In genomic region chr18:61272793-61273192, GRCh38 we compare ENCODE assay signal across 29 cellular contexts.
"Had no signal": no experiment of that assay in that cellular context is flagged by ENCODE, and none has a peak within 500 bp of the region (broad histone marks: within the 10 kb centered on the region; RNA-seq: fewer than 3 reads in every experiment).

No MANE protein-coding gene starts in this region.

- H3K9me3 Mint-ChIP-seq: stimulated activated memory B cell treated with anti-CD40 and anti-IgM and Interleukin-4, amounts not matched to agents 10 μg/mL and 1 μg/mL and 100 μg/mL, for 72 hours; type B pancreatic cell had no signal

- H3K36me3 Mint-ChIP-seq: stimulated activated effector memory CD8-positive, alpha-beta T cell treated with anti-CD3 and anti-CD28 coated beads, Interleukin-12 subunit alpha, Interleukin-12 subunit beta, amount 100 ng/mL, for 72 hours; stimulated activated memory B cell treated with anti-CD40 and anti-IgM and Interleukin-4, amounts not matched to agents 10 μg/mL and 1 μg/mL and 100 μg/mL, for 72 hours; stimulated activated naive B cell treated with anti-CD40 and anti-IgM and Interleukin-4, amounts not matched to agents 10 μg/mL and 1 μg/mL and 100 μg/mL, for 72 hours; type B pancreatic cell had no signal

- H3K9me3 ChIP-seq: suprapubic skin, testis, thoracic aorta, thyroid gland, tibial nerve, transverse colon, upper lobe of left lung, upper lobe of right lung, uterus, vagina had no signal

- H3K36me3 ChIP-seq: stomach, suprapubic skin, thoracic aorta, thyroid gland, tibial artery, tibial nerve, transverse colon, upper lobe of left lung, upper lobe of right lung, uterus, vagina had no signal

- H3K4me1 ChIP-seq: stomach, suprapubic skin, testis, thyroid gland, tibial artery, tibial nerve, transverse colon, upper lobe of left lung, upper lobe of right lung, uterus, vagina had no signal

- FAIRE-seq: urothelium cell line had no signal

- H3K4me1 Mint-ChIP-seq: stimulated activated effector memory CD8-positive, alpha-beta T cell treated with anti-CD3 and anti-CD28 coated beads, Interleukin-12 subunit alpha, Interleukin-12 subunit beta, amount 100 ng/mL, for 72 hours; stimulated activated memory B cell treated with anti-CD40 and anti-IgM and Interleukin-4, amounts not matched to agents 10 μg/mL and 1 μg/mL and 100 μg/mL, for 72 hours; stimulated activated naive B cell treated with anti-CD40 and anti-IgM and Interleukin-4, amounts not matched to agents 10 μg/mL and 1 μg/mL and 100 μg/mL, for 72 hours; stimulated activated naive CD8-positive, alpha-beta T cell treated with anti-CD3 and anti-CD28 coated beads, Interleukin-15, amount 100 ng/mL, for 72 hours had no signal

- H3K27ac ChIP-seq: stomach, suprapubic skin, testis, thoracic aorta, thyroid gland, tibial artery, tibial nerve, transverse colon, upper lobe of left lung, upper lobe of right lung, uterus, vagina had no signal

- H3K4me3 Mint-ChIP-seq: stimulated activated effector memory CD8-positive, alpha-beta T cell treated with anti-CD3 and anti-CD28 coated beads, Interleukin-12 subunit alpha, Interleukin-12 subunit beta, amount 100 ng/mL, for 72 hours; stimulated activated memory B cell treated with anti-CD40 and anti-IgM and Interleukin-4, amounts not matched to agents 10 μg/mL and 1 μg/mL and 100 μg/mL, for 72 hours; stimulated activated naive B cell treated with anti-CD40 and anti-IgM and Interleukin-4, amounts not matched to agents 10 μg/mL and 1 μg/mL and 100 μg/mL, for 72 hours; stimulated activated naive CD8-positive, alpha-beta T cell treated with anti-CD3 and anti-CD28 coated beads, Interleukin-15, amount 100 ng/mL, for 72 hours; stimulated activated naive CD8-positive, alpha-beta T cell treated with anti-CD3 and anti-CD28 coated beads, Interleukin-15, Interleukin-2, amounts not matched to agents 100 ng/mL and 50 ng/mL, for 24 hours; type B pancreatic cell had no signal

- H3K27me3 Mint-ChIP-seq: stimulated activated memory B cell treated with anti-CD40 and anti-IgM and Interleukin-4, amounts not matched to agents 10 μg/mL and 1 μg/mL and 100 μg/mL, for 72 hours; stimulated activated naive B cell treated with anti-CD40 and anti-IgM and Interleukin-4, amounts not matched to agents 10 μg/mL and 1 μg/mL and 100 μg/mL, for 72 hours; stimulated activated naive CD8-positive, alpha-beta T cell treated with anti-CD3 and anti-CD28 coated beads, Interleukin-15, amount 100 ng/mL, for 72 hours; stimulated activated naive CD8-positive, alpha-beta T cell treated with anti-CD3 and anti-CD28 coated beads, Interleukin-15, Interleukin-2, amounts not matched to agents 100 ng/mL and 50 ng/mL, for 24 hours; type B pancreatic cell had no signal

- H3K27me3 ChIP-seq: stomach, suprapubic skin, testis, thyroid gland, tibial artery, tibial nerve, transverse colon, upper lobe of left lung, upper lobe of right lung, uterus, vagina had no signal

- ATAC-seq: stimulated activated effector memory CD8-positive, alpha-beta T cell treated with anti-CD3 and anti-CD28 coated beads, Interleukin-12 subunit alpha, Interleukin-12 subunit beta, amount 100 ng/mL, for 72 hours; stimulated activated memory B cell treated with anti-CD40 and anti-IgM and Interleukin-4, amounts not matched to agents 10 μg/mL and 1 μg/mL and 100 μg/mL, for 72 hours; stimulated activated naive B cell treated with anti-CD40 and anti-IgM and Interleukin-4, amounts not matched to agents 10 μg/mL and 1 μg/mL and 100 μg/mL, for 72 hours; stimulated activated naive CD8-positive, alpha-beta T cell treated with anti-CD3 and anti-CD28 coated beads, Interleukin-15, amount 100 ng/mL, for 72 hours; stimulated activated naive CD8-positive, alpha-beta T cell treated with anti-CD3 and anti-CD28 coated beads, Interleukin-15, Interleukin-2, amounts not matched to agents 100 U/mL and 50 U/mL, for 24 hours; upper lobe of right lung had no signal

- H3K27ac Mint-ChIP-seq: stimulated activated effector memory CD8-positive, alpha-beta T cell treated with anti-CD3 and anti-CD28 coated beads, Interleukin-12 subunit alpha, Interleukin-12 subunit beta, amount 100 ng/mL, for 72 hours; stimulated activated memory B cell treated with anti-CD40 and anti-IgM and Interleukin-4, amounts not matched to agents 10 μg/mL and 1 μg/mL and 100 μg/mL, for 72 hours; stimulated activated naive B cell treated with anti-CD40 and anti-IgM and Interleukin-4, amounts not matched to agents 10 μg/mL and 1 μg/mL and 100 μg/mL, for 72 hours; stimulated activated naive CD8-positive, alpha-beta T cell treated with anti-CD3 and anti-CD28 coated beads, Interleukin-15, amount 100 ng/mL, for 72 hours; stimulated activated naive CD8-positive, alpha-beta T cell treated with anti-CD3 and anti-CD28 coated beads, Interleukin-15, Interleukin-2, amounts not matched to agents 100 ng/mL and 50 ng/mL, for 24 hours; type B pancreatic cell had no signal

- DNase-seq: stimulated activated CD4-positive, alpha-beta T cell treated with anti-CD3 and anti-CD28 coated beads, Interleukin-2, amount 100 ng/mL, for 48 hours; stimulated activated CD4-positive, alpha-beta T cell treated with anti-CD3 and anti-CD28 coated beads, Interleukin-4, amount 100 ng/mL, for 1 hour; stimulated activated CD4-positive, alpha-beta T cell treated with anti-CD3 and anti-CD28 coated beads, Interleukin-4, amount 100 ng/mL, for 24 hours; stimulated activated CD4-positive, alpha-beta T cell treated with anti-CD3 and anti-CD28 coated beads, Interleukin-4, amount 100 ng/mL, for 4 hours; stimulated activated CD8-positive, alpha-beta memory T cell treated with anti-CD3 and anti-CD28 coated beads, Interleukin-4, amount 100 ng/mL, for 48 hours; stimulated activated naive B cell treated with anti-CD40 and anti-IgM and Interleukin-4, amounts not matched to agents 10 μg/mL and 1 μg/mL and 100 μg/mL, for 72 hours; stimulated activated naive CD4-positive, alpha-beta T cell; stimulated activated naive CD4-positive, alpha-beta T cell treated with Interleukin-2 at 50 U/mL for 16 hours; stimulated activated naive CD8-positive, alpha-beta T cell treated with anti-CD3 and anti-CD28 coated beads, Interleukin-15, amount 100 ng/mL, for 72 hours; stimulated activated naive CD8-positive, alpha-beta T cell treated with anti-CD3 and anti-CD28 coated beads, Interleukin-15, Interleukin-2, amounts not matched to agents 100 U/mL and 50 U/mL, for 24 hours; stomach; substantia nigra; testis; thyroid gland; tibial artery; transverse colon; trophoblast cell; upper lobe of left lung; upper lobe of right lung; uterus had no signal

- H3K4me3 ChIP-seq: stomach, suprapubic skin, testis, thoracic aorta, thyroid gland, tibial artery, tibial nerve, transverse colon, upper lobe of left lung, upper lobe of right lung, uterus, vagina had no signal
